In genomic region chr3:130893240-130894129, GRCh38 we compare ENCODE assay signal across 8 cellular contexts. TPM values are rescaled to one million over a fixed set of nuclear protein-coding genes. Genes with fewer than 3 reads are reported as not detected.
DNase-seq lines count a peak whose midpoint lies in the region; ATAC-seq and TF ChIP-seq lines count a peak whose summit lies in the region.

Gene ATP2C1 (plus strand): TSS chr3:130894084. CDS start chr3:130894770, 686 bp downstream.

- H3K27me3 ChIP-seq in GM06990 (replicated peaks; ENCODE audit: control insufficient read depth, insufficient read depth, low read length) = no peaks in the 10 kb centered on the region
- H3K27me3 ChIP-seq in suprapubic skin = no peaks in the 10 kb centered on the region

- H3K36me3 ChIP-seq in GM06990 (ENCODE audit: control insufficient read depth, insufficient read depth, low read length) (no peaks in the 10 kb centered on the region; the same call in 1 of the 2 replicates), SK-N-MC (ENCODE audit: insufficient read depth, low read length) (0 out of 2 replicates have a peak, but pooled peaks cover 3% of the 10 kb centered on the region), suprapubic skin (no peaks in the 10 kb centered on the region)

- TF ChIP-seq POLR2A in NB4 (IDR thresholded peaks at IDR 0.05; ENCODE audit: extremely low read depth, insufficient read length) (peak; percentile 88), suprapubic skin (IDR thresholded peaks at IDR 0.05) (peak; percentile 28 to 89)

- H3K9me3 ChIP-seq in SK-N-MC (ENCODE audit: low read depth, low read length) (no peaks in the 10 kb centered on the region), suprapubic skin (no peaks in the 10 kb centered on the region)

- peak; percentile 94 for ATAC-seq in HG02571 (IDR thresholded peaks at IDR 0.05; ENCODE audit: unreplicated experiment)

- no peak for TF ChIP-seq CTCF in GM06990 (IDR thresholded peaks at IDR 0.05; ENCODE audit: insufficient read depth, low read length, poor library complexity, severe bottlenecking)
- TF ChIP-seq CTCF in NB4 (IDR thresholded peaks at IDR 0.05; ENCODE audit: low read depth, low read length) = no peak
- TF ChIP-seq CTCF in suprapubic skin (IDR thresholded peaks at IDR 0.05) = peak in 1 of 2 donors; percentile 20

- TF ChIP-seq EP300 in suprapubic skin (IDR thresholded peaks at IDR 0.05) = no peak

- H3K4me1 ChIP-seq in suprapubic skin = peaks cover 24% of the 10 kb centered on the region

- DNase-seq in GM06990 (ENCODE audit: extremely low read depth, insufficient read length) = peak; percentile 97
- peak; percentile 95 for DNase-seq in NB4 (ENCODE audit: low read depth)
- DNase-seq in SK-N-MC (ENCODE audit: low read depth, low spot score) = no peak
- DNase-seq in activated naive CD4-positive, alpha-beta T cell treated with anti-CD3 and anti-CD28 coated beads, Interleukin-2, amount 50 U/mL, for 16 hours = peak; percentile 89
- DNase-seq in globus pallidus (ENCODE audit: low spot score) = peak; percentile 94
- DNase-seq in nucleus accumbens (lab: John Stamatoyannopoulos, UW) = peak; percentile 23 to 96 (median 89)
- DNase-seq in suprapubic skin (ENCODE audit: low spot score in 2 of 2) = peak; percentile 96 to 97

- H3K4me3 ChIP-seq in GM06990 (replicated peaks; ENCODE audit: low read depth, low read length) (peak within 1 kb of the TSS; percentile 79), NB4 (ENCODE audit: low read depth, low read length) (peak within 1 kb of the TSS; percentile 84), SK-N-MC (peak within 1 kb of the TSS; percentile 88), suprapubic skin (peak within 1 kb of the TSS; percentile 94)

- peak within 1 kb of the TSS; percentile 78 for H3K27ac ChIP-seq in SK-N-MC
- H3K27ac ChIP-seq in suprapubic skin = peak within 1 kb of the TSS; percentile 100

- WGBS in suprapubic skin = 0% methylated on average over 13 of the region's 73 CpGs

- H3K9ac ChIP-seq in SK-N-MC (ENCODE audit: insufficient read length) = peak within 1 kb of the TSS; percentile 93

RNA-seq across cellular contexts. Expression of gene ATP2C1, which starts in this region (rescaled TPM):
- total RNA-seq in suprapubic skin = 10 to 100 TPM; 55.1 to 69.9 (median 64.3) TPM
